1 cellular context compared by ENCODE assay signal in the genomic region with DNA sequence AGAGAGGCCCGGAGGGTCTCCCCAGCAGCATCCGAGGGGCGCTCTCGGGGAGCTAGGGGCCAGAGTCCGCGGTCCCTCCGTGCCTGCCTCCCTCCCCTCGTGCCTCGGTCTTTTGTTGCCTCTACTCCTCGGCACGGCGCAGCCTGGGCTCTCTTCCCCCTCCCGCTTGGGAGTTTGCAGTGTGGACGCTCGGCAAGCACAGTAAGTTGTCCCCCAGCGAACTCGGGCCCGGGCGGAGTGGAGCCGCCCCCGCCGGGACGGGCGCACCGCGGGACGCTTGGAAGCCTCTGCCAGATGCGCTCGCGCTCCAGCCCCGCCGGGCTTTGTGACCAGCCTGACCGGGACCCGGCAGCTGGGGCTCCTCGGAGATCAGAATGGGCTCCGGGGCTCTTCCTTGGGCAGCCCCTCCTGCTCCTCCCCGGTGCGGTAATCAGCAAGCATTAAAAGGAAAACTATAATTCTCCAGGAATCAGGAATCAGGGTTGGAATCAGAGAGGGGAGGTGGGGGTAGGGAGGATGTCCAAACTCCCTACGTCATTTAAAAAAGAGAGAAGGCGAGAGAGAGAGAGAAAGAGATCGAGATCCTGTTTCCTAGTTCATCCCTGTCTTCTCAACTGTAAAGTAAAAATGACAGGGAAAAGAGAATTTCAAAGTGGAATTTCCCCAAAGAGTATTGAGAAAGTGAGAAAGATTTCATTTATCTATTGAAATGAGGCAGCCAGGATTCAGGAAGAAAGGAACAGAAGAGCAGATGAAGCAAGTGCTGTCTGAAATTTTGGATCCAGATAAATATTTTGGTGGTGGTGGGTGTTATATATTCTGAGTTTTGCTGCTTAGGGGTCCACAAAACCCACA.
TF ChIP-seq lines count a peak whose summit lies in the region.

No MANE protein-coding gene starts in this region.

TF ChIP-seq in GM23338, 12 proteins besides CTCF, POLR2A, EP300 and RAD21 (continued from another document):
- TF ChIP-seq, protein P1, sequence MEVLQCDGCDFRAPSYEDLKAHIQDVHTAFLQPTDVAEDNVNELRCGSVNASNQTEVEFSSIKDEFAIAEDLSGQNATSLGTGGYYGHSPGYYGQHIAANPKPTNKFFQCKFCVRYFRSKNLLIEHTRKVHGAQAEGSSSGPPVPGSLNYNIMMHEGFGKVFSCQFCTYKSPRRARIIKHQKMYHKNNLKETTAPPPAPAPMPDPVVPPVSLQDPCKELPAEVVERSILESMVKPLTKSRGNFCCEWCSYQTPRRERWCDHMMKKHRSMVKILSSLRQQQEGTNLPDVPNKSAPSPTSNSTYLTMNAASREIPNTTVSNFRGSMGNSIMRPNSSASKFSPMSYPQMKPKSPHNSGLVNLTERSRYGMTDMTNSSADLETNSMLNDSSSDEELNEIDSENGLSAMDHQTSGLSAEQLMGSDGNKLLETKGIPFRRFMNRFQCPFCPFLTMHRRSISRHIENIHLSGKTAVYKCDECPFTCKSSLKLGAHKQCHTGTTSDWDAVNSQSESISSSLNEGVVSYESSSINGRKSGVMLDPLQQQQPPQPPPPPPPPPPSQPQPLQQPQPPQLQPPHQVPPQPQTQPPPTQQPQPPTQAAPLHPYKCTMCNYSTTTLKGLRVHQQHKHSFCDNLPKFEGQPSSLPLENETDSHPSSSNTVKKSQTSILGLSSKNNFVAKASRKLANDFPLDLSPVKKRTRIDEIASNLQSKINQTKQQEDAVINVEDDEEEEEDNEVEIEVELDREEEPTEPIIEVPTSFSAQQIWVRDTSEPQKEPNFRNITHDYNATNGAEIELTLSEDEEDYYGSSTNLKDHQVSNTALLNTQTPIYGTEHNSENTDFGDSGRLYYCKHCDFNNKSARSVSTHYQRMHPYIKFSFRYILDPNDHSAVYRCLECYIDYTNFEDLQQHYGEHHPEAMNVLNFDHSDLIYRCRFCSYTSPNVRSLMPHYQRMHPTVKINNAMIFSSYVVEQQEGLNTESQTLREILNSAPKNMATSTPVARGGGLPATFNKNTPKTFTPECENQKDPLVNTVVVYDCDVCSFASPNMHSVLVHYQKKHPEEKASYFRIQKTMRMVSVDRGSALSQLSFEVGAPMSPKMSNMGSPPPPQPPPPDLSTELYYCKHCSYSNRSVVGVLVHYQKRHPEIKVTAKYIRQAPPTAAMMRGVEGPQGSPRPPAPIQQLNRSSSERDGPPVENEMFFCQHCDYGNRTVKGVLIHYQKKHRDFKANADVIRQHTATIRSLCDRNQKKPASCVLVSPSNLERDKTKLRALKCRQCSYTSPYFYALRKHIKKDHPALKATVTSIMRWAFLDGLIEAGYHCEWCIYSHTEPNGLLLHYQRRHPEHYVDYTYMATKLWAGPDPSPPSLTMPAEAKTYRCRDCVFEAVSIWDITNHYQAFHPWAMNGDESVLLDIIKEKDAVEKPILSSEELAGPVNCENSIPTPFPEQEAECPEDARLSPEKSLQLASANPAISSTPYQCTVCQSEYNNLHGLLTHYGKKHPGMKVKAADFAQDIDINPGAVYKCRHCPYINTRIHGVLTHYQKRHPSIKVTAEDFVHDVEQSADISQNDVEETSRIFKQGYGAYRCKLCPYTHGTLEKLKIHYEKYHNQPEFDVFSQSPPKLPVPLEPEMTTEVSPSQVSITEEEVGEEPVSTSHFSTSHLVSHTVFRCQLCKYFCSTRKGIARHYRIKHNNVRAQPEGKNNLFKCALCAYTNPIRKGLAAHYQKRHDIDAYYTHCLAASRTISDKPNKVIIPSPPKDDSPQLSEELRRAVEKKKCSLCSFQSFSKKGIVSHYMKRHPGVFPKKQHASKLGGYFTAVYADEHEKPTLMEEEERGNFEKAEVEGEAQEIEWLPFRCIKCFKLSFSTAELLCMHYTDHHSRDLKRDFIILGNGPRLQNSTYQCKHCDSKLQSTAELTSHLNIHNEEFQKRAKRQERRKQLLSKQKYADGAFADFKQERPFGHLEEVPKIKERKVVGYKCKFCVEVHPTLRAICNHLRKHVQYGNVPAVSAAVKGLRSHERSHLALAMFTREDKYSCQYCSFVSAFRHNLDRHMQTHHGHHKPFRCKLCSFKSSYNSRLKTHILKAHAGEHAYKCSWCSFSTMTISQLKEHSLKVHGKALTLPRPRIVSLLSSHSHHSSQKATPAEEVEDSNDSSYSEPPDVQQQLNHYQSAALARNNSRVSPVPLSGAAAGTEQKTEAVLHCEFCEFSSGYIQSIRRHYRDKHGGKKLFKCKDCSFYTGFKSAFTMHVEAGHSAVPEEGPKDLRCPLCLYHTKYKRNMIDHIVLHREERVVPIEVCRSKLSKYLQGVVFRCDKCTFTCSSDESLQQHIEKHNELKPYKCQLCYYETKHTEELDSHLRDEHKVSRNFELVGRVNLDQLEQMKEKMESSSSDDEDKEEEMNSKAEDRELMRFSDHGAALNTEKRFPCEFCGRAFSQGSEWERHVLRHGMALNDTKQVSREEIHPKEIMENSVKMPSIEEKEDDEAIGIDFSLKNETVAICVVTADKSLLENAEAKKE (CRISPR knock-in tag; IDR thresholded peaks at IDR 0.05): no peak
- TF ChIP-seq JUNB (IDR thresholded peaks at IDR 0.05; ENCODE audit: unreplicated experiment) (no peak), CREB1 (CRISPR knock-in tag; IDR thresholded peaks at IDR 0.05; ENCODE audit: low read depth) (peak; percentile 46; the same call in 1 of the 2 replicates), ZNF114 (CRISPR knock-in tag; IDR thresholded peaks at IDR 0.05) (no peak)
